8 cellular contexts compared by ENCODE assay signal in genomic region chr2:60998628-60999545, GRCh38. TPM values are rescaled to one million over a fixed set of nuclear protein-coding genes. Genes with fewer than 3 reads are reported as not detected.
DNase-seq lines count a peak whose midpoint lies in the region; FAIRE-seq and TF ChIP-seq lines count a peak whose summit lies in the region.

No MANE protein-coding gene starts in this region.

- no peaks in the 10 kb centered on the region for H3K79me2 ChIP-seq in SU-DHL-6 (ENCODE audit: insufficient read depth, low read length)

- H3K4me2 ChIP-seq in SU-DHL-6 (ENCODE audit: low read depth, low read length, poor library complexity, severe bottlenecking): peak overlapping the region; percentile 39

- no peaks in the 10 kb centered on the region for H3K9me2 ChIP-seq in SU-DHL-6 (replicated peaks; ENCODE audit: insufficient read depth, low read length)

- no peak overlapping the region for H2AFZ ChIP-seq in SU-DHL-6 (ENCODE audit: low read depth, low read length, severe bottlenecking)

- TF ChIP-seq CTCF in BE2C (IDR thresholded peaks at IDR 0.05; ENCODE audit: low read depth, low read length): peak; percentile 34; the same call in 1 of the 2 replicates
- peak; percentile 50 for TF ChIP-seq CTCF in SU-DHL-6 (IDR thresholded peaks at IDR 0.05; ENCODE audit: insufficient read depth, low read length, poor library complexity, severe bottlenecking)
- peak; percentile 36 for TF ChIP-seq CTCF in foreskin fibroblast (IDR thresholded peaks at IDR 0.05; ENCODE audit: low read depth, low read length)
- TF ChIP-seq CTCF in retinal pigment epithelial cell (conservative IDR thresholded peaks at IDR 0.05; ENCODE audit: low read depth, low read length): peak; percentile 48
- no peak for TF ChIP-seq CTCF in brain microvascular endothelial cell (IDR thresholded peaks at IDR 0.05; ENCODE audit: low read depth, low read length, missing control alignments)

- no peaks in the 10 kb centered on the region for H3K9me3 ChIP-seq in BE2C
- H3K9me3 ChIP-seq in SU-DHL-6 (ENCODE audit: insufficient read depth, low read length): no peaks in the 10 kb centered on the region

- H3K27me3 ChIP-seq in BE2C (no peaks in the 10 kb centered on the region), SU-DHL-6 (ENCODE audit: low read length) (no peaks in the 10 kb centered on the region), brain microvascular endothelial cell (replicated peaks) (no peaks in the 10 kb centered on the region)

- peak overlapping the region; percentile 59; the same call in 1 of the 2 replicates for H3K9ac ChIP-seq in SU-DHL-6 (ENCODE audit: low read length)

- no peaks in the 10 kb centered on the region for H3K4me1 ChIP-seq in BE2C

- H3F3A ChIP-seq in SU-DHL-6 (ENCODE audit: insufficient read depth): peaks cover 62% of the 10 kb centered on the region

- peak; percentile 92 for FAIRE-seq in GM19239 (lab: Jason Lieb, UNC)

- H3K36me3 ChIP-seq in BE2C: no peaks in the 10 kb centered on the region
- H3K36me3 ChIP-seq in SU-DHL-6 (ENCODE audit: low read length): no peaks in the 10 kb centered on the region
- no peaks in the 10 kb centered on the region for H3K36me3 ChIP-seq in brain microvascular endothelial cell (replicated peaks)

- H3K27ac ChIP-seq in SU-DHL-6 (ENCODE audit: low read depth, low read length): peak overlapping the region; percentile 96
- no peak overlapping the region for H3K27ac ChIP-seq in brain microvascular endothelial cell

- H3K4me3 ChIP-seq in BE2C (ENCODE audit: low read depth, low read length): no peak overlapping the region
- H3K4me3 ChIP-seq in SU-DHL-6 (ENCODE audit: insufficient read depth, low read length, poor library complexity, severe bottlenecking): no peak overlapping the region
- H3K4me3 ChIP-seq in foreskin fibroblast (ENCODE audit: low read depth in 1 of 2, low read length in 2 of 2): no peak overlapping the region
- no peak overlapping the region for H3K4me3 ChIP-seq in retinal pigment epithelial cell (ENCODE audit: low read length)
- H3K4me3 ChIP-seq in brain microvascular endothelial cell (ENCODE audit: low read depth, low read length): no peak overlapping the region

- H4K20me1 ChIP-seq in SU-DHL-6 (ENCODE audit: low read depth, low read length): no peaks in the 10 kb centered on the region

- DNase-seq in BE2C (no peak), GM19239 (ENCODE audit: insufficient read length, low spot score) (no peak), NCI-H1105 treated with DMSO at 0.1 percent for 48 hours (lab: John Stamatoyannopoulos, UW) (peak; percentile 65), foreskin fibroblast (peak; percentile 27 to 73), retinal pigment epithelial cell (ENCODE audit: low read depth) (no peak), brain microvascular endothelial cell (no peak), ecto neural progenitor cell (ENCODE audit: low spot score) (no peak)

- in situ Hi-C loops in brain microvascular endothelial cell (cut with HindIII; ENCODE audit: low pct_ligation_motif_present, low sequenced_read_pairs): no loop called here

RNA-seq across cellular contexts. Expression of gene PEX13, which starts 18.6 kb away (rescaled TPM):
- 8.6 TPM for polyA plus RNA-seq in BE2C (2012; ENCODE audit: insufficient read depth, insufficient read length, low read depth)

RNA-seq across cellular contexts. Expression of gene PUS10, which starts 19.2 kb away (rescaled TPM):
- polyA plus RNA-seq in BE2C (2012; ENCODE audit: insufficient read depth, insufficient read length, low read depth): 3.8 TPM

Comparison
In these comparisons a context has a peak if more than half of its experiments do, and no peak if none do; other contexts are left out.
1. DNase-seq: peak in NCI-H1105 treated with DMSO at 0.1 percent for 48 hours (single experiment) and foreskin fibroblast (2 of 2); none in BE2C (single experiment), GM19239 (single experiment), retinal pigment epithelial cell (single experiment), brain microvascular endothelial cell (single experiment) and ecto neural progenitor cell (single experiment).